Comparison of ENCODE assay signal across 9 cellular contexts in the genomic region with DNA sequence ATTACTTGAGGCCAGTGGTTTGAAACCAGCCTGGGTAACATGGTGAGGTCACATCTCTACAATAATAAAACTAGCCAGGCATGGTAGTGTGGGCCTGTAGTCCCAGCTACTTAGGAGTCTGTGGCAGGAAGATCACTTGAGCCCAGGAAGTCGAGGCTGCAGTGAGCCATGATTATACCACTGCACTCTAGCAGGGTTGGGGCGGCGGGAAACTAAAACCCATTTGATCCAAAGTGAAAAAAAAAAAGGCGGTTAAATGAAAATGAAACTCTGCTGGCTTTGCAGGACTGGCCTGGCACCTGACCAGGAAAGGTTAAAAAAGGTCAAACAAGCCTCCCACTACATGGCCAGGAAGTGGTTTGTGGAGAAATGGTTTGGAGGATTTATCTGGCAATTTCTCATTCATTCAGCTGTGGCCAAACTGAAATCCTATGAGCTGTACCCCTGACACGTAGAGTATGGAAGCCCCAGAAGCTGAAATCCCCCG. TPM values are rescaled to one million over a fixed set of nuclear protein-coding genes. Genes with fewer than 3 reads are reported as not detected.
DNase-seq lines count a peak whose midpoint lies in the region; ATAC-seq, FAIRE-seq and TF ChIP-seq lines count a peak whose summit lies in the region.
"Had no signal": no experiment of that assay in that cellular context is flagged by ENCODE, and none has a peak within 500 bp of the region (broad histone marks: within the 10 kb centered on the region; RNA-seq: fewer than 3 reads in every experiment).

No MANE protein-coding gene starts in this region.

- intact Hi-C loops in Right ventricle myocardium superior (cut with DNase I), result no loop called here
- intact Hi-C loops in kidney (cut with DNase I), result no loop called here

- DNase-seq in Right ventricle myocardium superior (no peak), right atrium auricular region (ENCODE audit: low spot score) (no peak), NOMO-1 treated with dmso at 0.1 percent for 144 hours (lab: John Stamatoyannopoulos, UW; ENCODE audit: unreplicated experiment) (peak; percentile 7), epithelial cell of proximal tubule (ENCODE audit: low read depth) (peak; percentile 45), cerebellar cortex (ENCODE audit: low spot score) (no peak), kidney (no peak)
- no peak for DNase-seq in stimulated activated naive B cell treated with anti-CD40 and anti-IgM and Interleukin-4, amounts not matched to agents 10 μg/mL and 1 μg/mL and 100 μg/mL, for 72 hours
- DNase-seq: activated B cell treated with CpG ODN at 0.5 μM for 24 hours had no signal

- no peaks in the 10 kb centered on the region for H3K27me3 ChIP-seq in right atrium auricular region

- H3K4me1 ChIP-seq in right atrium auricular region (peaks cover 0 to 6% of the 10 kb centered on the region in 2 donors), kidney (ENCODE audit: control insufficient read depth in 1 of 2, insufficient read depth in 1 of 2, low read depth in 1 of 2, low read length in 2 of 2) (peaks cover 3 to 5% of the 10 kb centered on the region in 2 donors)

- H3K27ac Mint-ChIP-seq in stimulated activated naive B cell treated with anti-CD40 and anti-IgM and Interleukin-4, amounts not matched to agents 10 μg/mL and 1 μg/mL and 100 μg/mL, for 72 hours, result peak overlapping the region; percentile 25
- H3K27ac Mint-ChIP-seq: activated B cell treated with CpG ODN at 0.5 μM for 24 hours had no signal

- no peaks in the 10 kb centered on the region for H3K9me3 Mint-ChIP-seq in stimulated activated naive B cell treated with anti-CD40 and anti-IgM and Interleukin-4, amounts not matched to agents 10 μg/mL and 1 μg/mL and 100 μg/mL, for 72 hours
- H3K9me3 Mint-ChIP-seq: activated B cell treated with CpG ODN at 0.5 μM for 24 hours had no signal

- peaks cover 12 to 17% of the 10 kb centered on the region in 2 donors for H3K36me3 Mint-ChIP-seq in stimulated activated naive B cell treated with anti-CD40 and anti-IgM and Interleukin-4, amounts not matched to agents 10 μg/mL and 1 μg/mL and 100 μg/mL, for 72 hours

- no peaks in the 10 kb centered on the region for H3K36me3 ChIP-seq in right atrium auricular region
- no peaks in the 10 kb centered on the region for H3K36me3 ChIP-seq in kidney (ENCODE audit: control insufficient read depth in 1 of 2, insufficient read depth in 2 of 2, low read length in 2 of 2)

- no peak overlapping the region for H3K27ac ChIP-seq in right atrium auricular region
- no peak overlapping the region for H3K27ac ChIP-seq in kidney (ENCODE audit: low read depth in 2 of 2, low read length in 2 of 2)

- TF ChIP-seq CTCF in right atrium auricular region (IDR thresholded peaks at IDR 0.05), result no peak
- TF ChIP-seq CTCF in epithelial cell of proximal tubule (conservative IDR thresholded peaks at IDR 0.05; ENCODE audit: low read depth, low read length), result no peak
- no peak for TF ChIP-seq CTCF in kidney (IDR thresholded peaks at IDR 0.05; ENCODE audit: borderline replicate concordance, extremely low read depth, insufficient read depth)

- H3K4me3 ChIP-seq in right atrium auricular region (no peak overlapping the region), epithelial cell of proximal tubule (ENCODE audit: low read depth, low read length) (no peak overlapping the region), kidney (ENCODE audit: low read length in 2 of 2) (no peak overlapping the region)

- no peaks in the 10 kb centered on the region for H3K27me3 Mint-ChIP-seq in stimulated activated naive B cell treated with anti-CD40 and anti-IgM and Interleukin-4, amounts not matched to agents 10 μg/mL and 1 μg/mL and 100 μg/mL, for 72 hours
- H3K27me3 Mint-ChIP-seq: activated B cell treated with CpG ODN at 0.5 μM for 24 hours had no signal

- ATAC-seq in Right ventricle myocardium superior (ENCODE audit: poor library complexity) (peak; percentile 41), GM18867 (IDR thresholded peaks at IDR 0.05; ENCODE audit: unreplicated experiment) (no peak)
- ATAC-seq in stimulated activated naive B cell treated with anti-CD40 and anti-IgM and Interleukin-4, amounts not matched to agents 10 μg/mL and 1 μg/mL and 100 μg/mL, for 72 hours (replicated peaks), result peak; percentile 57 to 65

- H3K4me1 Mint-ChIP-seq in stimulated activated naive B cell treated with anti-CD40 and anti-IgM and Interleukin-4, amounts not matched to agents 10 μg/mL and 1 μg/mL and 100 μg/mL, for 72 hours, result peaks cover 14 to 25% of the 10 kb centered on the region in 2 donors

- no peak overlapping the region for H3K9ac ChIP-seq in kidney (ENCODE audit: low read length in 2 of 2)

- H3K9me3 ChIP-seq in right atrium auricular region, result no peaks in the 10 kb centered on the region
- H3K9me3 ChIP-seq in kidney (ENCODE audit: control insufficient read depth in 1 of 2, low read length in 2 of 2), result no peaks in the 10 kb centered on the region

- peak overlapping the region in 1 of 2 donors; percentile 37 for H3K4me3 Mint-ChIP-seq in stimulated activated naive B cell treated with anti-CD40 and anti-IgM and Interleukin-4, amounts not matched to agents 10 μg/mL and 1 μg/mL and 100 μg/mL, for 72 hours
- H3K4me3 Mint-ChIP-seq: activated B cell treated with CpG ODN at 0.5 μM for 24 hours had no signal

- FAIRE-seq in kidney (lab: Jason Lieb, UNC), result no peak

RNA-seq across cellular contexts. Expression of gene MTRES1, which starts 36.6 kb away (rescaled TPM):
- 39.1 TPM for total RNA-seq in Right ventricle myocardium superior
- 10 to 100 TPM in 1 of 2 donors, 1 to 10 TPM in 1; 10.0 to 22.2 TPM for total RNA-seq in right atrium auricular region
- total RNA-seq in epithelial cell of proximal tubule, result 7.7 and 15.0 TPM in 2 replicates
- total RNA-seq in kidney, result 18.1 TPM
- 66.8 TPM for polyA plus RNA-seq in kidney (ENCODE audit: insufficient read depth, low read depth, low replicate concordance)

RNA-seq across cellular contexts. Expression of gene BEND3, which starts 50.7 kb away (rescaled TPM):
- total RNA-seq in Right ventricle myocardium superior, result 1.5 TPM
- 1 to 10 TPM in 1 of 2 donors, under 1 TPM in 1; 0.56 to 1.9 TPM for total RNA-seq in right atrium auricular region
- 2.8 and 3.8 TPM in 2 replicates for total RNA-seq in epithelial cell of proximal tubule
- 3.6 TPM for total RNA-seq in kidney
- 1.1 TPM for polyA plus RNA-seq in kidney (ENCODE audit: insufficient read depth, low read depth, low replicate concordance)

Comparison
In these comparisons a context has a peak if more than half of its experiments do, and no peak if none do; other contexts are left out.
1. DNase-seq: peak in NOMO-1 treated with dmso at 0.1 percent for 144 hours (single experiment) and epithelial cell of proximal tubule (single experiment); none in Right ventricle myocardium superior (single experiment), right atrium auricular region (single experiment), stimulated activated naive B cell treated with anti-CD40 and anti-IgM and Interleukin-4, amounts not matched to agents 10 μg/mL and 1 μg/mL and 100 μg/mL, for 72 hours (single experiment), cerebellar cortex (single experiment) and kidney (single experiment).